Comparison of ENCODE assay signal across 8 cellular contexts in the genomic region with DNA sequence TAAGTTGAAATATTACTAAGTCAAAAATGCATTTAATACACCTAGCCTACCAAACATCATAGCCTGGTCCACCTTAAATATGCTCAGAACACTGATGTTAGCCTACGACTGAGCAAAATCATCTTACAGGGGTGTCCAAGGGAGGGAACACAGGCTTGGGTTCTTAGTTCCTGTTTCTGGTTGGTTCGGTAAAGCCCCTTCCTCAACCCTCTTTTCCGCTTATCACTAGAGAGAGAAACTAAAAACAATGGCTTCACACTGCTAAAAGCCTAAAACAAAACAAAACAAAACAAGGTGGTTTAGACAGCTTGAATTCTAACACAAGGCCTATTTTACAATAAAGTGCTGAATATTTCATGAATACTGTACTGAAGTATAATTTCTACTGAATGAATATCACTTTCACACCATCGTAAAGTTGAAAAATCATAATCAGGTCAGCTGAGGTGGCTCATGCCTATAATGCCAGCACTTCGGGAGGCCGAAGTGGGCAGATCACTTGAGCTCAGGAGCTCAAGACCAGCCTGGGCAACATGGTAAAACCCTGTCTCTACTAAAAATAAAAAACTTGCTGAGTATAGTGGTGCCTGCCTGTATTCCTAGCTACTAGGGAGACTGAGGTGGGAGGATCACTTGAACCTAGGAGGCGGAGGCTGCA.
DNase-seq lines count a peak whose midpoint lies in the region; ATAC-seq lines count a peak whose summit lies in the region.
"Had no signal": no experiment of that assay in that cellular context is flagged by ENCODE, and none has a peak within 500 bp of the region (broad histone marks: within the 10 kb centered on the region; RNA-seq: fewer than 3 reads in every experiment).

No MANE protein-coding gene starts in this region.

- peak overlapping the region; percentile 44 to 82 (median 68) for H3K4me3 Mint-ChIP-seq in naive thymus-derived CD4-positive, alpha-beta T cell
- H3K4me3 Mint-ChIP-seq: H9 had no signal

- no peaks in the 10 kb centered on the region for H3K27me3 ChIP-seq in naive thymus-derived CD4-positive, alpha-beta T cell (ENCODE audit: control insufficient read depth in 2 of 2, insufficient read depth in 2 of 2, low read length in 2 of 2)

- no peak overlapping the region for H3K4me3 ChIP-seq in naive thymus-derived CD4-positive, alpha-beta T cell (ENCODE audit: low read length)

- peak overlapping the region; percentile 64 for H3K27ac ChIP-seq in naive thymus-derived CD4-positive, alpha-beta T cell (ENCODE audit: low read depth, low read length)

- H3K36me3 ChIP-seq in naive thymus-derived CD4-positive, alpha-beta T cell (ENCODE audit: control insufficient read depth in 2 of 3, insufficient read depth in 3 of 3, low read length in 3 of 3), result no peaks in the 10 kb centered on the region

- CTCF ChIA-PET in naive thymus-derived CD4-positive, alpha-beta T cell (lab: Charles Lee), result interaction anchor here (0.6 kb wide), 1 partner anchor 255 kb away, joined by 3 read pairs; no protein-coding TSS in a partner anchor

- ATAC-seq in GM18868 (IDR thresholded peaks at IDR 0.05; ENCODE audit: unreplicated experiment) (peak; percentile 98), GM21737 (IDR thresholded peaks at IDR 0.05; ENCODE audit: unreplicated experiment) (peak; percentile 91)
- ATAC-seq in naive thymus-derived CD4-positive, alpha-beta T cell, result peak; percentile 89

- peaks cover 0 to 16% (median 4%) of the 10 kb centered on the region in 5 donors for H3K36me3 Mint-ChIP-seq in naive thymus-derived CD4-positive, alpha-beta T cell

- H3K9me3 Mint-ChIP-seq in naive thymus-derived CD4-positive, alpha-beta T cell, result no peaks in the 10 kb centered on the region
- H3K9me3 Mint-ChIP-seq: H9 had no signal

- POLR2A ChIA-PET in naive thymus-derived CD4-positive, alpha-beta T cell (lab: Charles Lee), result interaction anchor here (0.6 to 0.7 kb wide), 2 partner anchors 40 to 65 kb away, joined by 3 read pairs; no protein-coding TSS in a partner anchor

- H3K27ac Mint-ChIP-seq in naive thymus-derived CD4-positive, alpha-beta T cell, result peak overlapping the region; percentile 65 to 90 (median 86)

- in situ Hi-C loops in KBM-7 (cut with MboI; ENCODE audit: low pct_unique_long_range_greater_than_20kb, low sequenced_read_pairs), result no loop called here

- peaks cover 0 to 8% of the 10 kb centered on the region in 2 donors for H3K4me1 ChIP-seq in naive thymus-derived CD4-positive, alpha-beta T cell (ENCODE audit: control insufficient read depth in 2 of 2, insufficient read depth in 2 of 2, low read length in 2 of 2)

- no peaks in the 10 kb centered on the region for H3K9me3 ChIP-seq in naive thymus-derived CD4-positive, alpha-beta T cell (ENCODE audit: control insufficient read depth in 2 of 3, low read length in 3 of 3)

- peaks cover 25 to 64% (median 54%) of the 10 kb centered on the region in 7 donors for H3K4me1 Mint-ChIP-seq in naive thymus-derived CD4-positive, alpha-beta T cell

- no peaks in the 10 kb centered on the region for H3K27me3 Mint-ChIP-seq in naive thymus-derived CD4-positive, alpha-beta T cell

- intact Hi-C loops in naive thymus-derived CD4-positive, alpha-beta T cell (cut with micrococcal nuclease), result loop anchor here in 1 of 2 donors (2.0 to 5.0 kb wide), 2 partner anchors 15 to 48 kb away; no protein-coding TSS in a partner anchor

- DNase-seq in KBM-7 (peak; percentile 52), SHP77 treated with DMSO at 0.1 percent for 48 hours (lab: John Stamatoyannopoulos, UW) (no peak), NCI-H524 (lab: John Stamatoyannopoulos, UW) (no peak), A172 (ENCODE audit: low spot score) (no peak)
- peak in 7 of 9 donors; percentile 17 to 46 (median 28) for DNase-seq in naive thymus-derived CD4-positive, alpha-beta T cell
- DNase-seq: H9 had no signal

Comparison
In these comparisons a context has a peak if more than half of its experiments do, and no peak if none do; other contexts are left out.
1. DNase-seq: peak in KBM-7 (single experiment) and naive thymus-derived CD4-positive, alpha-beta T cell (7 of 9); none in SHP77 treated with DMSO at 0.1 percent for 48 hours (single experiment), NCI-H524 (0 of 2) and A172 (single experiment).
2. Peak in every context shown above with its lines, with median percentiles within 50 percentile points of each other: ATAC-seq.